1 cellular context compared by ENCODE assay signal in genomic region chr10:22217842-22218241, GRCh38.
TF ChIP-seq lines count a peak whose summit lies in the region.

TSS of gene EBLN1 (minus strand) at chr10:22218015. CDS start at chr10:22209983, 8,032 bp downstream.

TF ChIP-seq in H1, 55 proteins besides CTCF, POLR2A, EP300 and RAD21:
- TF ChIP-seq BCL11A (IDR thresholded peaks at IDR 0.05; ENCODE audit: low read depth in 2 of 2, low read length in 2 of 2), result no peak
- no peak for TF ChIP-seq BACH1 (IDR thresholded peaks at IDR 0.05; ENCODE audit: low read length)
- no peak for TF ChIP-seq EZH2 (IDR thresholded peaks at IDR 0.05; ENCODE audit: low read depth, low read length, severe bottlenecking)
- no peak for TF ChIP-seq KDM4A (IDR thresholded peaks at IDR 0.05; ENCODE audit: low read depth, low read length, severe bottlenecking)
- no peak for TF ChIP-seq CHD2 (IDR thresholded peaks at IDR 0.05; ENCODE audit: low read length)
- no peak for TF ChIP-seq SP4 (IDR thresholded peaks at IDR 0.05; ENCODE audit: low read length)
- TF ChIP-seq SRF (IDR thresholded peaks at IDR 0.05; ENCODE audit: low read depth, low read length), result no peak
- TF ChIP-seq KDM1A (IDR thresholded peaks at IDR 0.05; ENCODE audit: borderline replicate concordance, low read length), result no peak
- no peak for TF ChIP-seq HDAC2 (IDR thresholded peaks at IDR 0.05; ENCODE audit: borderline replicate concordance in 1 of 2, low read depth in 2 of 2, low read length in 2 of 2)
- TF ChIP-seq EGR1 (IDR thresholded peaks at IDR 0.05; ENCODE audit: borderline replicate concordance, low read depth, low read length), result no peak
- TF ChIP-seq ZNF274 (IDR thresholded peaks at IDR 0.05; ENCODE audit: borderline replicate concordance, extremely low read depth, low read length), result no peak
- TF ChIP-seq KDM5A (IDR thresholded peaks at IDR 0.05; ENCODE audit: low read length), result no peak
- TF ChIP-seq SAP30 (IDR thresholded peaks at IDR 0.05; ENCODE audit: insufficient read depth, insufficient replicate concordance, low read length), result no peak
- TF ChIP-seq CHD7 (IDR thresholded peaks at IDR 0.05; ENCODE audit: insufficient replicate concordance, low read length), result no peak
- no peak for TF ChIP-seq YY1 (IDR thresholded peaks at IDR 0.05; ENCODE audit: low read depth, low read length)
- no peak for TF ChIP-seq MAX (IDR thresholded peaks at IDR 0.05)
- TF ChIP-seq FOSL1 (IDR thresholded peaks at IDR 0.05; ENCODE audit: insufficient read depth, low read depth, low read length), result no peak
- TF ChIP-seq ASH2L (IDR thresholded peaks at IDR 0.05; ENCODE audit: low read length), result no peak
- TF ChIP-seq RXRA (IDR thresholded peaks at IDR 0.05; ENCODE audit: insufficient read depth, low read depth, low read length), result no peak
